In the genomic region with DNA sequence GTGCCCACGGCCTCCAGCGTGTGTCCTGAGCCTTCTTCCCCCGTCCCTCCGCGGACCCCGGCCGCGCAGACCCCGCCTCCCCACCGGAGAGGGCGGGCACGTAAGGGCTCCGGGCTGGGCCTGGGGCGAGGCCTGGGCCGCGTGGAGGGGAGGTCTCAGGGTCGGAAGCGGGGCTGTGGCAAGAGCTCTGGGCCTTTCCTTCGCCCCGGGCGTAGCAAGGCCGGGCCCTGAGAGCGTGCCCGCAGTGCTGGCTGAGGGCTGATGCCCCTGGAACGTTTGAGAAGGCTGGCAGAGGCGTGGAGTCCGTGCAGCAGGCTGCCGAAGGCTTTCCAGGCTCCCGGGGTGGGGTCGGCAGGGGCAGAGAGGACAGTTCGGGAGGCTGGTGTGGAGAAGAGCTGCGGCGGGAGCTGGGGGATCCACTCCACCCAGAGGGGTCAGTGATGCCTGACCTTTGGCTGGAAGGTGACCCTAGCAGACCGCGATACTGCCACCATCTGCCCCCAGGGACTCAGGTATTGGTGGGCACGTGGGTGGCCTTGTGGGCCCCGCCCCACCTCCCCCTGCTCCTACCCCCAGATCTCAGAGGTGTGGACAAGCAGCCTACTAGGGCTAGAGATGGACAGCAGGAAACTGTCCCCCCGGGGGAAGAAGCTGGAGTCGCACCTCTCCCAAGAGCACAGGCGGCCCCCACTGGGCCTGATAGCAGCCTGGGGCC, we compare ENCODE assay signal across 8 cellular contexts. TPM values are rescaled to one million over a fixed set of nuclear protein-coding genes. Genes with fewer than 3 reads are reported as not detected.
DNase-seq lines count a peak whose midpoint lies in the region; ATAC-seq and TF ChIP-seq lines count a peak whose summit lies in the region.

No MANE protein-coding gene starts in this region.

- H4K8ac ChIP-seq in mesendoderm (ENCODE audit: low read depth, low read length): peak overlapping the region; percentile 88

- DNase-seq in SJSA1 (ENCODE audit: low read depth in 1 of 2, low spot score in 2 of 2) (peak in 1 of 2 experiments; percentile 47), dermis blood vessel endothelial cell (peak; percentile 65), mesendoderm (peak; percentile 42), vagina (ENCODE audit: extremely low spot score in 2 of 2) (no peak), NCI-H526 treated with DMSO at 0.1 percent for 48 hours (lab: John Stamatoyannopoulos, UW) (no peak)

- peak overlapping the region; percentile 82 for H3K56ac ChIP-seq in mesendoderm (ENCODE audit: low read length)

- H3K18ac ChIP-seq in mesendoderm (ENCODE audit: low read length): peak overlapping the region; percentile 34

- no CpG with 5 or more reads among the region's 40 CpGs for WGBS in mesendoderm (ENCODE audit: extremely low coverage, insufficient coverage, low lambda C conversion rate)

- H3K27me3 ChIP-seq in BLaER1 treated with 17β-estradiol and CSF1 and Interleukin-3, amounts not matched to agents 10 nM and 100 nM: no peaks in the 10 kb centered on the region
- H3K27me3 ChIP-seq in SJSA1 (replicated peaks): no peaks in the 10 kb centered on the region
- H3K27me3 ChIP-seq in mesendoderm (ENCODE audit: insufficient read depth, low read length, poor library complexity): no peaks in the 10 kb centered on the region
- no peaks in the 10 kb centered on the region for H3K27me3 ChIP-seq in vagina

- no peak overlapping the region for H2BK120ac ChIP-seq in mesendoderm (ENCODE audit: low read depth, low read length)

- no peaks in the 10 kb centered on the region for H3K79me1 ChIP-seq in mesendoderm (ENCODE audit: low read length)

- no peak for TF ChIP-seq CTCF in vagina (IDR thresholded peaks at IDR 0.05)

- no peak overlapping the region for H4K5ac ChIP-seq in mesendoderm (ENCODE audit: low read length)

- peaks cover 15 to 25% (median 19%) of the 10 kb centered on the region in 11 experiments; a peak in 21 of 22 replicates for H3K36me3 ChIP-seq in BLaER1 treated with 17β-estradiol and CSF1 and Interleukin-3, amounts not matched to agents 10 nM and 100 nM
- H3K36me3 ChIP-seq in SJSA1 (peaks cover 26% of the 10 kb centered on the region), mesendoderm (ENCODE audit: control insufficient read depth, insufficient read depth, low read length) (no peaks in the 10 kb centered on the region), vagina (peaks cover 0 to 8% of the 10 kb centered on the region in 2 donors)

- peak overlapping the region; percentile 91 to 100 (median 98) for H3K4me2 ChIP-seq in BLaER1 treated with 17β-estradiol and CSF1 and Interleukin-3, amounts not matched to agents 10 nM and 100 nM
- peak overlapping the region; percentile 42 for H3K4me2 ChIP-seq in mesendoderm (ENCODE audit: low read length)

- TF ChIP-seq POLR2A in vagina (IDR thresholded peaks at IDR 0.05): no peak

- no peaks in the 10 kb centered on the region for H3K79me2 ChIP-seq in mesendoderm (ENCODE audit: control insufficient read depth, insufficient read depth, low read length)

- ATAC-seq in GM19025 (IDR thresholded peaks at IDR 0.05; ENCODE audit: low read depth, unreplicated experiment) (peak; percentile 34), HG03354 (IDR thresholded peaks at IDR 0.05; ENCODE audit: poor library complexity, severe bottlenecking, unreplicated experiment) (peak; percentile 50)

- H3K9ac ChIP-seq in BLaER1 treated with 17β-estradiol and CSF1 and Interleukin-3, amounts not matched to agents 10 nM and 100 nM: peak overlapping the region; percentile 89 to 96 (median 94)
- peak overlapping the region; percentile 53 for H3K9ac ChIP-seq in mesendoderm (ENCODE audit: low read length)

- H2BK15ac ChIP-seq in mesendoderm (replicated peaks; ENCODE audit: low read depth): no peak overlapping the region

- H4K20me1 ChIP-seq in BLaER1 treated with 17β-estradiol and CSF1 and Interleukin-3, amounts not matched to agents 10 nM and 100 nM: peaks cover 0 to 12% (median 6%) of the 10 kb centered on the region in 11 experiments; a peak in 9 of 22 replicates

- H3K27ac ChIP-seq in BLaER1 treated with 17β-estradiol and CSF1 and Interleukin-3, amounts not matched to agents 10 nM and 100 nM: peak overlapping the region; percentile 90 to 99 (median 97)
- peak overlapping the region; percentile 94 for H3K27ac ChIP-seq in SJSA1
- H3K27ac ChIP-seq in mesendoderm (ENCODE audit: low read depth, low read length): no peak overlapping the region
- peak overlapping the region; percentile 83 for H3K27ac ChIP-seq in vagina

- H3K4me3 ChIP-seq in BLaER1 treated with 17β-estradiol and CSF1 and Interleukin-3, amounts not matched to agents 10 nM and 100 nM: peak overlapping the region; percentile 66 to 90 (median 74)
- H3K4me3 ChIP-seq in SJSA1: peak overlapping the region; percentile 71
- H3K4me3 ChIP-seq in mesendoderm (ENCODE audit: low read length): no peak overlapping the region
- peak overlapping the region; percentile 82 to 95 for H3K4me3 ChIP-seq in vagina

- peaks cover 63 to 78% (median 71%) of the 10 kb centered on the region in 10 experiments for H3K4me1 ChIP-seq in BLaER1 treated with 17β-estradiol and CSF1 and Interleukin-3, amounts not matched to agents 10 nM and 100 nM
- H3K4me1 ChIP-seq in SJSA1 (replicated peaks) (peaks cover 31% of the 10 kb centered on the region), mesendoderm (ENCODE audit: control insufficient read depth, low read depth, low read length) (no peaks in the 10 kb centered on the region), vagina (peaks cover 27% of the 10 kb centered on the region)

- peaks cover 0 to 4% (median 0%) of the 10 kb centered on the region in 11 experiments; a peak in 2 of 22 replicates for H3K9me3 ChIP-seq in BLaER1 treated with 17β-estradiol and CSF1 and Interleukin-3, amounts not matched to agents 10 nM and 100 nM (replicated peaks in 1 of 11)
- H3K9me3 ChIP-seq in SJSA1 (replicated peaks) (no peaks in the 10 kb centered on the region), vagina (no peaks in the 10 kb centered on the region)

- H2BK5ac ChIP-seq in mesendoderm (ENCODE audit: low read length): no peak overlapping the region

- peak overlapping the region; percentile 50 for H3K4ac ChIP-seq in mesendoderm (ENCODE audit: low read depth, low read length)

- H3K23ac ChIP-seq in mesendoderm (ENCODE audit: low read length): no peak overlapping the region

- no peak overlapping the region for H2AK5ac ChIP-seq in mesendoderm (ENCODE audit: low read length)

- intact Hi-C loops in vagina (cut with DNase I): no loop called here

RNA-seq across cellular contexts. Expression of gene TEX22, which starts 0.5 kb away (rescaled TPM):
- 0.11 TPM in 1 of 2 replicates, not detected in the other for total RNA-seq in SJSA1 (2014; rRNA removed; shearing (Covaris generic))
- total RNA-seq in dermis blood vessel endothelial cell: 0.05 and 0.17 TPM in 2 replicates
- 0.04 TPM for polyA plus RNA-seq in mesendoderm (2013, experiment 1 of 2)
- 0.04 TPM for polyA plus RNA-seq in mesendoderm (2013, experiment 2 of 2)
- total RNA-seq in vagina: not detected

RNA-seq across cellular contexts. Expression of gene MTA1, which starts 20.7 kb away (rescaled TPM):
- 29.0 and 52.4 TPM in 2 replicates for total RNA-seq in SJSA1 (2014; rRNA removed; shearing (Covaris generic))
- total RNA-seq in dermis blood vessel endothelial cell: 43.4 and 55.5 TPM in 2 replicates
- 125 TPM for polyA plus RNA-seq in mesendoderm (2013, experiment 1 of 2)
- polyA plus RNA-seq in mesendoderm (2013, experiment 2 of 2): 136 TPM
- total RNA-seq in vagina: 82.7 TPM

Comparison
In these comparisons a context has a peak if more than half of its experiments do, and no peak if none do; other contexts are left out.
1. DNase-seq: peak in dermis blood vessel endothelial cell (single experiment) and mesendoderm (single experiment); none in vagina (0 of 2) and NCI-H526 treated with DMSO at 0.1 percent for 48 hours (single experiment).